In the genomic region with DNA sequence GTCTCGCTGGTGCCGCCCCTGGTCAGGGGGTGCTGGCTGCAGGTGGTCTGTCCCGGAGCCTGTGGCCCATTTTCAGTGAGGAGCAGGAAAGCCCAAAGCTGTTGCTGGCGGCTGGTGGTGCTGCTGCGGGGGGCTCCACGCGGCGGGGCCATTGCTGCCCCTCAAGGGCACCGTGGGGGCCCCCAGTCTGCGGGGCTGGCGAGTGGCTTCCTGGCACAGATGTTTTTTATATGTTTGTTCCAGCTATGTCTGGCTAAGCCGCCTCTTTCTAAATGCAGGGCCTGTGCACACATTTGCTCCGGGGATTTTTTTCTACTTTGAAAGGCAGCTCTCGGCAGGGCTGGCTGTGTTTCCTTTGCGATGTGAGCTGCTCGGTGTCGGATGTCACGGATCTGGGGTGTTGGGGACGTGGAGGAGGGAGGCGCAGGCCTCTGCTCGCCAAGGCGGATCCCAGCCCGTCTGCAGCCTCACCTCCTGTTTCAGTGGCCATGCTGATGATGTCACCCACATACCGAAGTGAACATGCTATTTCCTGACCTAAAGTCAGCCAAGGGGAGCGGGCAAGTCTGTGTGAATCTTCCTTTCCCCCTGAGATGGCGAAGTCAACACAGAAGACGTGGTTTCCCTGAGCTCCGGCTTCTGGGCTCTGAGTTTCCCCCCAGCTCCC, we compare ENCODE assay signal across 9 cellular contexts.
DNase-seq lines count a peak whose midpoint lies in the region; ATAC-seq, FAIRE-seq and TF ChIP-seq lines count a peak whose summit lies in the region.
"Had no signal": no experiment of that assay in that cellular context is flagged by ENCODE, and none has a peak within 500 bp of the region (broad histone marks: within the 10 kb centered on the region; RNA-seq: fewer than 3 reads in every experiment).

No MANE protein-coding gene starts in this region.

- no peak overlapping the region for H3K23ac ChIP-seq in neuronal stem cell (ENCODE audit: low read depth, low read length, poor library complexity)

- no peak overlapping the region for H3K27ac Mint-ChIP-seq in stimulated activated effector memory CD8-positive, alpha-beta T cell treated with anti-CD3 and anti-CD28 coated beads, Interleukin-12 subunit alpha, Interleukin-12 subunit beta, amount 100 ng/mL, for 72 hours

- no peaks in the 10 kb centered on the region for H3K79me1 ChIP-seq in neuronal stem cell (ENCODE audit: low read depth, low read length)

- peak overlapping the region; percentile 68 for H3K27ac ChIP-seq in neuronal stem cell (replicated peaks; ENCODE audit: low read length)

- H4K8ac ChIP-seq in neuronal stem cell (ENCODE audit: low read depth, low read length), result peak overlapping the region; percentile 66

- peaks cover 3% of the 10 kb centered on the region for H3K9me3 Mint-ChIP-seq in stimulated activated effector memory CD8-positive, alpha-beta T cell treated with anti-CD3 and anti-CD28 coated beads, Interleukin-12 subunit alpha, Interleukin-12 subunit beta, amount 100 ng/mL, for 72 hours

- H3K4me3 ChIP-seq in fibroblast of the aortic adventitia (ENCODE audit: low read depth, low read length) (no peak overlapping the region), neuronal stem cell (ENCODE audit: low read length in 2 of 2) (no peak overlapping the region)

- no peak overlapping the region for H2BK12ac ChIP-seq in neuronal stem cell (ENCODE audit: low read length)

- no peak overlapping the region for H2BK15ac ChIP-seq in neuronal stem cell (ENCODE audit: low read length)

- H2BK120ac ChIP-seq in neuronal stem cell (ENCODE audit: low read depth, low read length), result peak overlapping the region; percentile 81

- peak overlapping the region; percentile 90 for H4K91ac ChIP-seq in neuronal stem cell (ENCODE audit: low read depth, low read length, poor library complexity)

- H2AK5ac ChIP-seq in neuronal stem cell (ENCODE audit: low read depth, low read length), result peak overlapping the region; percentile 70

- no peak for TF ChIP-seq CTCF in fibroblast of the aortic adventitia (IDR thresholded peaks at IDR 0.05; ENCODE audit: insufficient read depth, low read length)

- no peaks in the 10 kb centered on the region for H3K36me3 ChIP-seq in neuronal stem cell (replicated peaks in 1 of 2; ENCODE audit: control insufficient read depth in 2 of 2, insufficient read depth in 2 of 2, low read length in 2 of 2)

- H2BK5ac ChIP-seq in neuronal stem cell (ENCODE audit: low read length), result peak overlapping the region; percentile 57

- H3K36me3 Mint-ChIP-seq in stimulated activated effector memory CD8-positive, alpha-beta T cell treated with anti-CD3 and anti-CD28 coated beads, Interleukin-12 subunit alpha, Interleukin-12 subunit beta, amount 100 ng/mL, for 72 hours, result no peaks in the 10 kb centered on the region

- H3K4me2 ChIP-seq in neuronal stem cell (ENCODE audit: insufficient read depth, low read length, poor library complexity, severe bottlenecking), result peak overlapping the region; percentile 13

- no CpG with 5 or more reads among the region's 28 CpGs for WGBS in neuronal stem cell (ENCODE audit: extremely low coverage in 2 of 2, insufficient read length in 2 of 2, insufficient replicate concordance in 1 of 2), 2 donors

- peak overlapping the region; percentile 95 for H3K18ac ChIP-seq in neuronal stem cell (ENCODE audit: low read length)

- FAIRE-seq in RCC 7860 (lab: Jason Lieb, UNC), result no peak

- H3K4me3 Mint-ChIP-seq in stimulated activated effector memory CD8-positive, alpha-beta T cell treated with anti-CD3 and anti-CD28 coated beads, Interleukin-12 subunit alpha, Interleukin-12 subunit beta, amount 100 ng/mL, for 72 hours, result no peak overlapping the region

- no peaks in the 10 kb centered on the region for H3K4me1 Mint-ChIP-seq in stimulated activated effector memory CD8-positive, alpha-beta T cell treated with anti-CD3 and anti-CD28 coated beads, Interleukin-12 subunit alpha, Interleukin-12 subunit beta, amount 100 ng/mL, for 72 hours

- H3K9me3 ChIP-seq in neuronal stem cell (replicated peaks in 1 of 2; ENCODE audit: control insufficient read depth in 2 of 2, insufficient read depth in 1 of 2, low read depth in 1 of 2, low read length in 2 of 2), result no peaks in the 10 kb centered on the region

- H3K14ac ChIP-seq in neuronal stem cell (ENCODE audit: low read length), result no peak overlapping the region

- H3K27me3 ChIP-seq in neuronal stem cell (ENCODE audit: control insufficient read depth in 3 of 3, insufficient read depth in 3 of 3, low read depth in 1 of 3, low read length in 3 of 3), result no peaks in the 10 kb centered on the region

- no peak overlapping the region for H3K9ac ChIP-seq in neuronal stem cell (ENCODE audit: low read depth, low read length, poor library complexity)

- no peak overlapping the region for H3K4ac ChIP-seq in neuronal stem cell (ENCODE audit: low read length)

- DNase-seq in Daoy (ENCODE audit: low read depth) (peak; percentile 94), RCC 7860 (ENCODE audit: low spot score) (peak; percentile 30), fibroblast of the aortic adventitia (ENCODE audit: low read depth) (peak; percentile 87), neuronal stem cell (ENCODE audit: low spot score) (peak; percentile 58), mucosa of gallbladder (ENCODE audit: low spot score) (no peak), NCI-H524 treated with DMSO at 0.1 percent for 48 hours (lab: John Stamatoyannopoulos, UW) (no peak)
- no peak for DNase-seq in stimulated activated effector memory CD8-positive, alpha-beta T cell treated with anti-CD3 and anti-CD28 coated beads, Interleukin-12 subunit alpha, Interleukin-12 subunit beta, amount 100 ng/mL, for 72 hours (ENCODE audit: low spot score in 2 of 2)
- DNase-seq: GDM1 had no signal

- peak overlapping the region; percentile 86 for H2AFZ ChIP-seq in neuronal stem cell (ENCODE audit: low read length)

- H3K4me1 ChIP-seq in neuronal stem cell (ENCODE audit: control insufficient read depth in 2 of 2, insufficient read depth in 1 of 2, low read depth in 1 of 2, low read length in 2 of 2), result peaks cover 10 to 24% of the 10 kb centered on the region in 2 donors

- ATAC-seq in GM19023 (IDR thresholded peaks at IDR 0.05; ENCODE audit: unreplicated experiment), result no peak
- ATAC-seq in stimulated activated effector memory CD8-positive, alpha-beta T cell treated with anti-CD3 and anti-CD28 coated beads, Interleukin-12 subunit alpha, Interleukin-12 subunit beta, amount 100 ng/mL, for 72 hours, result no peak

Comparison
In these comparisons a context has a peak if more than half of its experiments do, and no peak if none do; other contexts are left out.
1. DNase-seq: peak in Daoy (single experiment), RCC 7860 (single experiment), fibroblast of the aortic adventitia (single experiment) and neuronal stem cell (single experiment); none in mucosa of gallbladder (single experiment), stimulated activated effector memory CD8-positive, alpha-beta T cell treated with anti-CD3 and anti-CD28 coated beads, Interleukin-12 subunit alpha, Interleukin-12 subunit beta, amount 100 ng/mL, for 72 hours (0 of 2) and NCI-H524 treated with DMSO at 0.1 percent for 48 hours (single experiment).